Comparison of ENCODE assay signal across 8 cellular contexts in the genomic region with DNA sequence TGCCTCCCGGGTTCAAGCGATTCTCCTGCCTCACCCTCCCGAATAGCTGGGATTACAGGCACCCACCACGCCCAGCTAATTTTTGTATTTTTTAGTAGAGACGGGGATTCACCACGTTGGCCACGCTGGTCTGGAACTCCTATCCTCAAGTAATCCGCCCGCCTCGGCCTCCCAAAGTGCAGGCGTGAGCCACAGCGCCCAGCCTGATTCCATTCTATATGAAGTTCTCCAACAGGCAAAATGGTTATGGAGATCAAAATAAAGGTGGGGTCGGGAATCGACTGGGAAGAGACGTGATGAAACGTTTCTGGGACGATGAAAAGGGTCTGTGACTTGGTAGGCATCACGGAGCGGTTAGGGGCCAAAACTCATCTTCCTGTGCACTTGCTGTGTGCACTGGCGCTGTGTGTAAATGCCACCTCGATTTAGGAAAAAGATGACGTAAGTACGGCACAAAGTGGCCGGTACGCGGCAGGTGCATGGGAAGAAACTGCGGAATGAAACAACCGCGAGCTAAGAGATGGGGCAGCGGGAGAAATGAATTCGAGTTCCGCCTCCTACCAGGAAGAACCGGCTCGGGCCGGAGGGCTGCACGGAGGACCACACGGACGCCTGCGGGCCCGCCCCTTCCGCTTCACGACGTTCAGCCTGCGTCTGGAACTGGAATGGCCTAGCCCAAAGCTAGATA. TPM values are rescaled to one million over a fixed set of nuclear protein-coding genes. Genes with fewer than 3 reads are reported as not detected.
DNase-seq lines count a peak whose midpoint lies in the region; ATAC-seq and TF ChIP-seq lines count a peak whose summit lies in the region.

No MANE protein-coding gene starts in this region.

- peak overlapping the region; percentile 96 for H3K27ac Mint-ChIP-seq in activated CD4-positive, alpha-beta memory T cell treated with anti-CD3 and anti-CD28 coated beads, Interleukin-2, amount 10 ng/mL, durations not matched to agents 7 days and 5 days

- peak overlapping the region; percentile 95 to 100 for H3K4me3 ChIP-seq in duodenal mucosa (ENCODE audit: low read depth in 1 of 2, low read length in 2 of 2)
- H3K4me3 ChIP-seq in lower lobe of right lung: peak overlapping the region; percentile 95

- no peak for TF ChIP-seq CTCF in lower lobe of right lung (IDR thresholded peaks at IDR 0.05)

- intact Hi-C loops in lower lobe of right lung (cut with DNase I): no loop called here

- POLR2A ChIA-PET in activated CD4-positive, alpha-beta memory T cell treated with anti-CD3 and anti-CD28 coated beads, Interleukin-2, amount 10 ng/mL, durations not matched to agents 7 days and 5 days (lab: Charles Lee): interaction anchor here (0.7 to 7.5 kb wide), 48 partner anchors 10 to 750 kb away, joined by 3 to 129 read pairs (median 10); a partner anchor contains a TSS

- peak overlapping the region; percentile 88 to 100 for H3K9ac ChIP-seq in duodenal mucosa (ENCODE audit: low read depth in 1 of 2, low read length in 2 of 2)

- no peaks in the 10 kb centered on the region for H3K27me3 Mint-ChIP-seq in activated CD4-positive, alpha-beta memory T cell treated with anti-CD3 and anti-CD28 coated beads, Interleukin-2, amount 10 ng/mL, durations not matched to agents 7 days and 5 days

- ATAC-seq in GM19043 (IDR thresholded peaks at IDR 0.05; ENCODE audit: low read depth, unreplicated experiment): peak; percentile 54
- peak; percentile 62 for ATAC-seq in HG03439 (IDR thresholded peaks at IDR 0.05; ENCODE audit: unreplicated experiment)
- peak; percentile 86 to 88 for ATAC-seq in lower lobe of right lung

- H3K9me3 ChIP-seq in duodenal mucosa (ENCODE audit: control insufficient read depth in 1 of 2, low read length in 2 of 2) (no peaks in the 10 kb centered on the region), lower lobe of right lung (no peaks in the 10 kb centered on the region)

- CTCF ChIA-PET in activated CD4-positive, alpha-beta memory T cell treated with anti-CD3 and anti-CD28 coated beads, Interleukin-2, amount 10 ng/mL, durations not matched to agents 7 days and 5 days (lab: Charles Lee): interaction anchor here (0.6 to 5.5 kb wide), 13 partner anchors 11 to 664 kb away, joined by 3 to 56 read pairs (median 9); a partner anchor contains a TSS

- no peaks in the 10 kb centered on the region for H3K36me3 ChIP-seq in duodenal mucosa (ENCODE audit: control insufficient read depth in 1 of 2, insufficient read depth in 2 of 2, low read length in 2 of 2)
- no peaks in the 10 kb centered on the region for H3K36me3 ChIP-seq in lower lobe of right lung

- H3K27me3 ChIP-seq in duodenal mucosa (ENCODE audit: control insufficient read depth in 1 of 2, insufficient read depth in 2 of 2, low read length in 2 of 2) (no peaks in the 10 kb centered on the region), lower lobe of right lung (ENCODE audit: low read depth) (no peaks in the 10 kb centered on the region)

- DNase-seq in Ammon's horn (ENCODE audit: low spot score): peak; percentile 97
- DNase-seq in NCI-H748 (lab: John Stamatoyannopoulos, UW; ENCODE audit: unreplicated experiment): peak; percentile 99
- peak; percentile 93 for DNase-seq in activated CD4-positive, alpha-beta memory T cell treated with anti-CD3 and anti-CD28 coated beads, Interleukin-2, amount 10 ng/mL, durations not matched to agents 7 days and 5 days
- DNase-seq in lower lobe of right lung: peak; percentile 96
- peak; percentile 61 to 75 (median 73) for DNase-seq in stimulated activated CD4-positive, alpha-beta T cell treated with anti-CD3 and anti-CD28 coated beads, TNF-alpha, amount 100 ng/mL, for 1 hour (ENCODE audit: low read depth in 3 of 3, low spot score in 1 of 3)

- H3K27ac ChIP-seq in duodenal mucosa (ENCODE audit: low read depth, low read length): peak overlapping the region; percentile 93
- H3K27ac ChIP-seq in lower lobe of right lung: peak overlapping the region; percentile 96

- peak overlapping the region; percentile 94 for H3K4me3 Mint-ChIP-seq in activated CD4-positive, alpha-beta memory T cell treated with anti-CD3 and anti-CD28 coated beads, Interleukin-2, amount 10 ng/mL, durations not matched to agents 7 days and 5 days

- H3K4me1 ChIP-seq in duodenal mucosa (ENCODE audit: control insufficient read depth in 1 of 2, insufficient read depth in 2 of 2, low read length in 2 of 2) (peaks cover 26 to 31% of the 10 kb centered on the region in 2 donors), lower lobe of right lung (peaks cover 31% of the 10 kb centered on the region)

- H3K9me3 Mint-ChIP-seq in activated CD4-positive, alpha-beta memory T cell treated with anti-CD3 and anti-CD28 coated beads, Interleukin-2, amount 10 ng/mL, durations not matched to agents 7 days and 5 days: no peaks in the 10 kb centered on the region

- peaks cover 32% of the 10 kb centered on the region for H3K36me3 Mint-ChIP-seq in activated CD4-positive, alpha-beta memory T cell treated with anti-CD3 and anti-CD28 coated beads, Interleukin-2, amount 10 ng/mL, durations not matched to agents 7 days and 5 days (ENCODE audit: low read depth)

- peaks cover 37% of the 10 kb centered on the region for H3K4me1 Mint-ChIP-seq in activated CD4-positive, alpha-beta memory T cell treated with anti-CD3 and anti-CD28 coated beads, Interleukin-2, amount 10 ng/mL, durations not matched to agents 7 days and 5 days

RNA-seq across cellular contexts. Expression of a gene that starts 1.6 kb away (rescaled TPM):
- 100 to 1,000 TPM; 123 TPM for total RNA-seq in activated CD4-positive, alpha-beta memory T cell treated with anti-CD3 and anti-CD28 coated beads, Interleukin-2, amount 10 ng/mL, durations not matched to agents 7 days and 5 days
- total RNA-seq in lower lobe of right lung: 34.8 TPM

RNA-seq across cellular contexts. Expression of a gene that starts 2.6 kb away (rescaled TPM):
- 10 to 100 TPM; 18.6 to 18.8 TPM for total RNA-seq in activated CD4-positive, alpha-beta memory T cell treated with anti-CD3 and anti-CD28 coated beads, Interleukin-2, amount 10 ng/mL, durations not matched to agents 7 days and 5 days
- 8.3 TPM for total RNA-seq in lower lobe of right lung

RNA-seq across cellular contexts. Expression of a gene that starts 19.3 kb away (rescaled TPM):
- total RNA-seq in activated CD4-positive, alpha-beta memory T cell treated with anti-CD3 and anti-CD28 coated beads, Interleukin-2, amount 10 ng/mL, durations not matched to agents 7 days and 5 days: not detected
- total RNA-seq in lower lobe of right lung: 1.6 TPM

RNA-seq across cellular contexts. Expression of a gene that starts 31.9 kb away (rescaled TPM):
- total RNA-seq in activated CD4-positive, alpha-beta memory T cell treated with anti-CD3 and anti-CD28 coated beads, Interleukin-2, amount 10 ng/mL, durations not matched to agents 7 days and 5 days: not detected
- 6.2 TPM for total RNA-seq in lower lobe of right lung

RNA-seq across cellular contexts. Expression of a gene that starts 35.0 kb away (rescaled TPM):
- total RNA-seq in activated CD4-positive, alpha-beta memory T cell treated with anti-CD3 and anti-CD28 coated beads, Interleukin-2, amount 10 ng/mL, durations not matched to agents 7 days and 5 days: under 1 TPM; 0.25 to 0.50 TPM
- total RNA-seq in lower lobe of right lung: 3.1 TPM

Comparison
In these comparisons a context has a peak if more than half of its experiments do, and no peak if none do; other contexts are left out.
1. Peak in every context shown above with its lines: DNase-seq, ATAC-seq, H3K4me3 ChIP-seq and H3K27ac ChIP-seq.